In genomic region chr12:119667577-119668314, GRCh38 we compare ENCODE assay signal across 8 cellular contexts. TPM values are rescaled to one million over a fixed set of nuclear protein-coding genes. Genes with fewer than 3 reads are reported as not detected.
DNase-seq lines count a peak whose midpoint lies in the region; ATAC-seq and TF ChIP-seq lines count a peak whose summit lies in the region.

TSS of gene PRKAB1 (plus strand) at chr12:119668133. CDS start at chr12:119668245, 112 bp downstream.

- no peak for TF ChIP-seq EP300 in esophagus muscularis mucosa (IDR thresholded peaks at IDR 0.05)

- peaks cover 43% of the 10 kb centered on the region for H3K4me1 ChIP-seq in DOHH2 (ENCODE audit: control insufficient read depth, low read length)
- no peaks in the 10 kb centered on the region for H3K4me1 ChIP-seq in KMS-11 (ENCODE audit: low read depth, poor library complexity, severe bottlenecking)
- peaks cover 15% of the 10 kb centered on the region for H3K4me1 ChIP-seq in Panc1 (ENCODE audit: control insufficient read depth, insufficient read depth, low read length)
- H3K4me1 ChIP-seq in esophagus muscularis mucosa = peaks cover 20 to 47% (median 41%) of the 10 kb centered on the region in 4 donors

- in situ Hi-C loops in Panc1 (cut with HindIII; ENCODE audit: low pct_unique_long_range_greater_than_20kb, low sequenced_read_pairs) = no loop called here

- TF ChIP-seq CTCF in DOHH2 (IDR thresholded peaks at IDR 0.05; ENCODE audit: low read depth, low read length, poor library complexity, severe bottlenecking) (peak; percentile 94), KMS-11 (conservative IDR thresholded peaks at IDR 0.05; ENCODE audit: low read depth, low read length) (peak; percentile 68), Panc1 (IDR thresholded peaks at IDR 0.05) (peak; percentile 99), esophagus muscularis mucosa (IDR thresholded peaks at IDR 0.05) (peak; percentile 91 to 99 (median 95))

- H3K9me3 ChIP-seq in DOHH2 (ENCODE audit: control insufficient read depth, insufficient read depth, low read length) (no peaks in the 10 kb centered on the region), Panc1 (ENCODE audit: control insufficient read depth, insufficient read depth, low read depth, low read length) (no peaks in the 10 kb centered on the region), esophagus muscularis mucosa (no peaks in the 10 kb centered on the region)

- CTCF ChIA-PET in Panc1 (lab: Charles Lee) = interaction anchor here (0.5 to 0.7 kb wide), 4 partner anchors 62 to 488 kb away, joined by 3 to 10 read pairs (median 4); no protein-coding TSS in a partner anchor

- H3K36me3 ChIP-seq in DOHH2 (ENCODE audit: control insufficient read depth, low read length) (peaks cover 43% of the 10 kb centered on the region), KMS-11 (ENCODE audit: insufficient read depth) (no peaks in the 10 kb centered on the region), Panc1 (ENCODE audit: control insufficient read depth, insufficient read depth, low read length) (peaks cover 27% of the 10 kb centered on the region), esophagus muscularis mucosa (peaks cover 9 to 20% (median 15%) of the 10 kb centered on the region in 4 donors)

- intact Hi-C loops in Panc1 (cut with micrococcal nuclease; ENCODE audit: unreplicated experiment) = no loop called here
- intact Hi-C loops in esophagus muscularis mucosa (cut with DNase I) = loop anchor here (10.0 kb wide), 1 partner anchor 117 kb away; no protein-coding TSS in a partner anchor

- peak within 1 kb of the TSS; percentile 70; the same call in 1 of the 2 replicates for H3K9ac ChIP-seq in KMS-11

- 0 out of 2 replicates have a peak, but pooled peaks cover 5% of the 10 kb centered on the region for H4K20me1 ChIP-seq in DOHH2 (ENCODE audit: control insufficient read depth, insufficient read depth, low read depth, low read length)
- no peaks in the 10 kb centered on the region for H4K20me1 ChIP-seq in KMS-11 (ENCODE audit: insufficient read depth)

- H3K27ac ChIP-seq in DOHH2 (ENCODE audit: low read depth, low read length) = peak within 1 kb of the TSS; percentile 95
- H3K27ac ChIP-seq in KMS-11 = peak within 1 kb of the TSS; percentile 60
- peak within 1 kb of the TSS; percentile 98 for H3K27ac ChIP-seq in Panc1 (ENCODE audit: low read length)
- peak within 1 kb of the TSS; percentile 90 to 93 (median 92) for H3K27ac ChIP-seq in esophagus muscularis mucosa (replicated peaks in 1 of 4)

- WGBS in esophagus muscularis mucosa = under 1% methylated on average over 37 of the region's 68 CpGs

- H3K79me2 ChIP-seq in DOHH2 (ENCODE audit: control insufficient read depth, low read length) (peaks cover 49% of the 10 kb centered on the region), KMS-11 (ENCODE audit: insufficient read depth, low read depth) (peaks cover 23% of the 10 kb centered on the region)

- peak; percentile 49 for TF ChIP-seq POLR2A in esophagus muscularis mucosa (IDR thresholded peaks at IDR 0.05; ENCODE audit: low read depth)

- H3F3A ChIP-seq in DOHH2 (ENCODE audit: control insufficient read depth, insufficient read depth) = peaks cover 13% of the 10 kb centered on the region

- H3K4me3 ChIP-seq in DOHH2 (ENCODE audit: low read length) (peak within 1 kb of the TSS; percentile 99), KMS-11 (IDR thresholded peaks at IDR 0.05; ENCODE audit: insufficient read depth, low read depth, low read length) (no peak within 1 kb of the TSS), Panc1 (ENCODE audit: low read depth in 2 of 2, low read length in 2 of 2) (peak within 1 kb of the TSS; percentile 77 to 99), esophagus muscularis mucosa (peak within 1 kb of the TSS; percentile 71 to 99 (median 84))

- H3K9me2 ChIP-seq in DOHH2 (replicated peaks; ENCODE audit: control insufficient read depth, low read length) = no peaks in the 10 kb centered on the region

- DNase-seq in Panc1 (ENCODE audit: low read depth, low spot score) (peak; percentile 74), esophagus muscularis mucosa (ENCODE audit: extremely low spot score) (peak; percentile 98), myocyte (ENCODE audit: low read depth) (peak; percentile 98)
- peak; percentile 94 to 97 for DNase-seq in activated T-cell treated with anti-CD3 and anti-CD28 coated beads, Interleukin-2, amount 50 U/mL, for 48 hours
- peak; percentile 93 to 95 for DNase-seq in stimulated activated CD8-positive, alpha-beta memory T cell treated with anti-CD3 and anti-CD28 coated beads, Interleukin-7, amount 100 ng/mL, for 48 hours (ENCODE audit: extremely low read depth in 1 of 2, low read depth in 1 of 2)

- POLR2A ChIA-PET in Panc1 (lab: Charles Lee) = interaction anchor here (0.7 kb wide), 1 partner anchor 474 kb away, joined by 3 read pairs; no protein-coding TSS in a partner anchor

- H3K27me3 ChIP-seq in DOHH2 (ENCODE audit: control insufficient read depth, low read length) (no peaks in the 10 kb centered on the region), KMS-11 (ENCODE audit: insufficient read depth, low read depth) (no peaks in the 10 kb centered on the region), Panc1 (ENCODE audit: control insufficient read depth, insufficient read depth, low read length) (no peaks in the 10 kb centered on the region), esophagus muscularis mucosa (no peaks in the 10 kb centered on the region)

- TSS peak; percentile 85 for BruUV-seq in Panc1 (replicated peaks; lab: Mats Ljungman, UMichigan)

- ATAC-seq in GM21737 (IDR thresholded peaks at IDR 0.05; ENCODE audit: unreplicated experiment) = peak; percentile 95
- peak; percentile 99 for ATAC-seq in Panc1

- peak within 1 kb of the TSS; percentile 92 for H2AFZ ChIP-seq in KMS-11 (ENCODE audit: low read depth)

- peak within 1 kb of the TSS; percentile 90 for H3K4me2 ChIP-seq in DOHH2 (ENCODE audit: low read length)
- peak within 1 kb of the TSS; percentile 87 for H3K4me2 ChIP-seq in KMS-11

RNA-seq across cellular contexts. Expression of gene PRKAB1, which starts in this region (rescaled TPM):
- total RNA-seq in Panc1 (2021; ENCODE audit: unreplicated experiment) (36.3 TPM), esophagus muscularis mucosa (10 to 100 TPM; 18.2 to 32.0 (median 25.4) TPM), myocyte (16.6 and 17.3 TPM in 2 replicates)
- polyA plus RNA-seq in Panc1 (2012; ENCODE audit: insufficient read length) = 40.5 TPM
- polyA plus RNA-seq in myocyte (2012) = 26.2 TPM
